In the genomic region with DNA sequence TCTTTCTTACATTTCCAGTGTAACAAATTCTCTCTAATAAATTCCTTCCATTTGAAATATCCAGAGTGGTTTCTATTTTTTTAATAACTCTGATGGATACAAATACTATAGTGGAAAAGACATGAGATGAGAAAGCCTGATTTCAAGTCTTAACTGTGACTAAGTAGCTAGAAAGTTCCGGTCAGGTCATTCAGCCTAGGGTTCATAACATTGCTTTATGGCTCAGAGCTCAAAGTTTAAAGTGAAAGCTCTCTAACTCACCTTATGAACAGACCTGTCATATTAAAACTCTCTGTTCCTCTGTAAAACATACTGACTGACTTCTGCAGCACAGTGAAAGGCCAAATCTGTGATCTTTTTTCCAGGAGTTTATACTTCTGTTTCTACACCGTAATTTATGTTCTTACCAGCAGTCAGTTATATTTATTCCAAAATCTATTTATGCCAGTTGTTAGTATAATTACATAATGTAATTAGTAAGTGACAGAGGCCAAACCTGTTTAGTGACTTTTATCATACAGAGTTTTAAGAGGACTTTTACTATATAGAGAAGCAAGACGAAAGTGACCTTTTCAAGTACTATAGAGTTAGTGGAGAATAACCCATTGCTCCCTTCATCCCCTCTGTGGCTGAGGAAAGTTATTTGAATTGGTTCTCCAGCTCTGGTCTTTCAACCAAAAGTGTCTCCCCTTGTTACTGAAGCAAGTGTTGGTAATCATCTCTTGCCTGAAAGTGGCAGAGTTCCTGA, we compare ENCODE assay signal across 13 cellular contexts.
DNase-seq lines count a peak whose midpoint lies in the region; ATAC-seq, FAIRE-seq and TF ChIP-seq lines count a peak whose summit lies in the region.
"Had no signal": no experiment of that assay in that cellular context is flagged by ENCODE, and none has a peak within 500 bp of the region (broad histone marks: within the 10 kb centered on the region; RNA-seq: fewer than 3 reads in every experiment).

No MANE protein-coding gene starts in this region.

- no peaks in the 10 kb centered on the region for H3K4me1 Mint-ChIP-seq in activated naive CD8-positive, alpha-beta T cell treated with anti-CD3 and anti-CD28 coated beads for 36 hours
- H3K4me1 Mint-ChIP-seq in activated CD4-positive, alpha-beta memory T cell treated with anti-CD3 and anti-CD28 coated beads, Interleukin-2, amount 10 ng/mL, durations not matched to agents 7 days and 5 days, result no peaks in the 10 kb centered on the region

- H3K4me3 ChIP-seq in endothelial cell of umbilical vein (replicated peaks in 1 of 3; ENCODE audit: insufficient read depth in 1 of 3, low read depth in 1 of 3, low read length in 3 of 3), result no peak overlapping the region
- H3K4me3 ChIP-seq: BLaER1, cardiac muscle cell, thoracic aorta had no signal

- no peaks in the 10 kb centered on the region for H3K27me3 Mint-ChIP-seq in activated naive CD8-positive, alpha-beta T cell treated with anti-CD3 and anti-CD28 coated beads for 36 hours
- no peaks in the 10 kb centered on the region for H3K27me3 Mint-ChIP-seq in activated CD4-positive, alpha-beta memory T cell treated with anti-CD3 and anti-CD28 coated beads, Interleukin-2, amount 10 ng/mL, durations not matched to agents 7 days and 5 days

- H3K4me3 Mint-ChIP-seq in activated naive CD8-positive, alpha-beta T cell treated with anti-CD3 and anti-CD28 coated beads for 36 hours, result no peak overlapping the region
- H3K4me3 Mint-ChIP-seq in activated CD4-positive, alpha-beta memory T cell treated with anti-CD3 and anti-CD28 coated beads, Interleukin-2, amount 10 ng/mL, durations not matched to agents 7 days and 5 days, result no peak overlapping the region

- H3K27me3 ChIP-seq in endothelial cell of umbilical vein (ENCODE audit: control insufficient read depth in 2 of 2, insufficient read depth in 2 of 2, low read length in 2 of 2), result no peaks in the 10 kb centered on the region
- H3K27me3 ChIP-seq: BLaER1, cardiac muscle cell had no signal

- no peaks in the 10 kb centered on the region for H3K79me2 ChIP-seq in endothelial cell of umbilical vein (ENCODE audit: control insufficient read depth, insufficient read depth, low read length)

- H3K36me3 ChIP-seq in endothelial cell of umbilical vein (ENCODE audit: control insufficient read depth in 2 of 2, extremely low read depth in 1 of 2, insufficient read depth in 2 of 2, low read length in 2 of 2), result no peaks in the 10 kb centered on the region
- H3K36me3 ChIP-seq: BLaER1, cardiac muscle cell, thoracic aorta had no signal

- TF ChIP-seq CTCF in endothelial cell of umbilical vein (IDR thresholded peaks at IDR 0.05; ENCODE audit: extremely low read depth in 1 of 2, insufficient read depth in 1 of 2, low read depth in 1 of 2, low read length in 2 of 2), result no peak

- no peaks in the 10 kb centered on the region for H3K9me1 ChIP-seq in endothelial cell of umbilical vein (replicated peaks; ENCODE audit: control insufficient read depth, extremely low read depth, insufficient read depth, low read length)

- ATAC-seq in GM18867 (IDR thresholded peaks at IDR 0.05; ENCODE audit: unreplicated experiment), result peak; percentile 90
- peak; percentile 69 for ATAC-seq in GM21619 (IDR thresholded peaks at IDR 0.05; ENCODE audit: unreplicated experiment)
- peak; percentile 46 for ATAC-seq in HG03097 (IDR thresholded peaks at IDR 0.05; ENCODE audit: low FRiP score, unreplicated experiment)

- H2AFZ ChIP-seq in endothelial cell of umbilical vein (ENCODE audit: low read depth, low read length), result peak overlapping the region; percentile 21

- no peaks in the 10 kb centered on the region for H3K36me3 Mint-ChIP-seq in activated naive CD8-positive, alpha-beta T cell treated with anti-CD3 and anti-CD28 coated beads for 36 hours
- H3K36me3 Mint-ChIP-seq in activated CD4-positive, alpha-beta memory T cell treated with anti-CD3 and anti-CD28 coated beads, Interleukin-2, amount 10 ng/mL, durations not matched to agents 7 days and 5 days (ENCODE audit: low read depth), result no peaks in the 10 kb centered on the region

- CTCF ChIA-PET in endothelial cell of umbilical vein (lab: Charles Lee), result interaction anchor here (1.5 kb wide), 1 partner anchor 11 kb away, joined by 5 read pairs; no protein-coding TSS in a partner anchor
- CTCF ChIA-PET in activated CD4-positive, alpha-beta memory T cell treated with anti-CD3 and anti-CD28 coated beads, Interleukin-2, amount 10 ng/mL, durations not matched to agents 7 days and 5 days (lab: Charles Lee), result no interaction called here

- POLR2A ChIA-PET in endothelial cell of umbilical vein (lab: Charles Lee), result no interaction called here
- POLR2A ChIA-PET in activated CD4-positive, alpha-beta memory T cell treated with anti-CD3 and anti-CD28 coated beads, Interleukin-2, amount 10 ng/mL, durations not matched to agents 7 days and 5 days (lab: Charles Lee), result no interaction called here

- H3K9me3 Mint-ChIP-seq in activated naive CD8-positive, alpha-beta T cell treated with anti-CD3 and anti-CD28 coated beads for 36 hours, result no peaks in the 10 kb centered on the region
- no peaks in the 10 kb centered on the region for H3K9me3 Mint-ChIP-seq in activated CD4-positive, alpha-beta memory T cell treated with anti-CD3 and anti-CD28 coated beads, Interleukin-2, amount 10 ng/mL, durations not matched to agents 7 days and 5 days

- peaks cover 53% of the 10 kb centered on the region for H3K4me1 ChIP-seq in endothelial cell of umbilical vein (ENCODE audit: control insufficient read depth, extremely low read depth, insufficient read depth, low read length)

- dilution Hi-C loops in endothelial cell of umbilical vein (cut with MboI; ENCODE audit: extremely low pct_ligation_motif_present, low sequenced_read_pairs), result no loop called here

- peak overlapping the region; percentile 9 for H3K4me2 ChIP-seq in endothelial cell of umbilical vein (ENCODE audit: insufficient read depth, low read length)
- H3K4me2 ChIP-seq: BLaER1 had no signal

- H3K9me3 ChIP-seq in endothelial cell of umbilical vein (replicated peaks; ENCODE audit: control insufficient read depth, insufficient read depth, low read length), result no peaks in the 10 kb centered on the region
- H3K9me3 ChIP-seq: BLaER1, thoracic aorta had no signal

- no peak for TF ChIP-seq POLR2A in endothelial cell of umbilical vein (IDR thresholded peaks at IDR 0.05; ENCODE audit: low read depth, low read length)

- H4K20me1 ChIP-seq in endothelial cell of umbilical vein (replicated peaks; ENCODE audit: control insufficient read depth, extremely low read depth, insufficient read depth, low read length), result no peaks in the 10 kb centered on the region
- H4K20me1 ChIP-seq: BLaER1 had no signal

- H3K27ac Mint-ChIP-seq in activated naive CD8-positive, alpha-beta T cell treated with anti-CD3 and anti-CD28 coated beads for 36 hours, result no peak overlapping the region
- no peak overlapping the region for H3K27ac Mint-ChIP-seq in activated CD4-positive, alpha-beta memory T cell treated with anti-CD3 and anti-CD28 coated beads, Interleukin-2, amount 10 ng/mL, durations not matched to agents 7 days and 5 days

- peak; percentile 65 for DNase-seq in endothelial cell of umbilical vein (ENCODE audit: low read depth, low spot score)
- DNase-seq in activated naive CD8-positive, alpha-beta T cell treated with anti-CD3 and anti-CD28 coated beads for 36 hours, result no peak
- no peak for DNase-seq in activated naive CD4-positive, alpha-beta T cell treated with Interleukin-2 at 50 U/mL for 16 hours
- no peak for DNase-seq in activated CD4-positive, alpha-beta memory T cell treated with anti-CD3 and anti-CD28 coated beads, Interleukin-2, amount 10 ng/mL, durations not matched to agents 7 days and 5 days
- no peak for DNase-seq in AG08396 (ENCODE audit: low spot score)
- DNase-seq: NCI-H146 had no signal

- FAIRE-seq in endothelial cell of umbilical vein (lab: Jason Lieb, UNC), result peak; percentile 70
- FAIRE-seq: islet of Langerhans had no signal

- no TSS peak for BruUV-seq in endothelial cell of umbilical vein (replicated peaks; lab: Mats Ljungman, UMichigan)

- H3K27ac ChIP-seq in endothelial cell of umbilical vein (ENCODE audit: insufficient read depth, low read depth, low read length), result peak overlapping the region; percentile 22
- H3K27ac ChIP-seq: BLaER1, cardiac muscle cell, thoracic aorta had no signal

- intact Hi-C loops in endothelial cell of umbilical vein (cut with micrococcal nuclease), result loop anchor here (5.0 kb wide), 1 partner anchor 72 kb away; no protein-coding TSS in a partner anchor

- H3K9ac ChIP-seq in endothelial cell of umbilical vein (replicated peaks; ENCODE audit: extremely low read depth, insufficient read depth, low read length), result no peak overlapping the region
- H3K9ac ChIP-seq: BLaER1 had no signal

TF ChIP-seq in endothelial cell of umbilical vein, 7 proteins besides CTCF, POLR2A, EP300 and RAD21:
- TF ChIP-seq GATA2 (IDR thresholded peaks at IDR 0.05; ENCODE audit: insufficient read depth, insufficient read length, low read depth, low read length) (peak; percentile 73), FOS (IDR thresholded peaks at IDR 0.05; ENCODE audit: borderline replicate concordance, insufficient read depth, low read length) (peak; percentile 66)
- TF ChIP-seq, protein P1, sequence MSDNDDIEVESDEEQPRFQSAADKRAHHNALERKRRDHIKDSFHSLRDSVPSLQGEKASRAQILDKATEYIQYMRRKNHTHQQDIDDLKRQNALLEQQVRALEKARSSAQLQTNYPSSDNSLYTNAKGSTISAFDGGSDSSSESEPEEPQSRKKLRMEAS (IDR thresholded peaks at IDR 0.05; ENCODE audit: insufficient read depth, insufficient read length), result no peak
TF ChIP-seq in endothelial cell of umbilical vein: peak in this region for 2.
